Comparison of ENCODE assay signal across 14 cellular contexts in the genomic region with DNA sequence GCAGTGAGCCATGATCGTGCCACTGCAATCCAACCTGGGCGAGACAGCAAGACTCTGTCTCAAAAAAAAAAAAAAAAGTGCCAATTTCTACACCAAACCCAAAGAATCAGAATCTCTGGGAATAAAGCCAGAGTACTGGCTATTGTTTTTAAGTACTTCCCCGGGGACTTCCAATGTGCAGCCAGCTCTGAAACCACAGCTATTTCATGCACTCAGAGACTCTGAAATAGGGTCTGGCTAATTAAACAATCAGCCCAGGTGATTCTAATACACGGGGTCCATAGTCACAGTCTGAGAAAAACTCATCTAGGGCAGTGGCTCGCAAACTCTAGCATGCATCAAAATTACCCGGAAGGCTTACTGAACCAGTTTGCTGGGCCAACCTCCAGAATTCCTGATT. TPM values are rescaled to one million over a fixed set of nuclear protein-coding genes. Genes with fewer than 3 reads are reported as not detected.
DNase-seq lines count a peak whose midpoint lies in the region; ATAC-seq and TF ChIP-seq lines count a peak whose summit lies in the region.
"Had no signal": no experiment of that assay in that cellular context is flagged by ENCODE, and none has a peak within 500 bp of the region (broad histone marks: within the 10 kb centered on the region; RNA-seq: fewer than 3 reads in every experiment).

No MANE protein-coding gene starts in this region.

- peaks cover 46% of the 10 kb centered on the region for H3K4me1 Mint-ChIP-seq in osteocyte (ENCODE audit: unreplicated experiment)
- H3K4me1 Mint-ChIP-seq: activated naive CD8-positive, alpha-beta T cell treated with anti-CD3 and anti-CD28 coated beads for 36 hours had no signal

- TF ChIP-seq CTCF in cardiac fibroblast (IDR thresholded peaks at IDR 0.05; ENCODE audit: low read depth, low read length) = no peak
- TF ChIP-seq CTCF in osteocyte (IDR thresholded peaks at IDR 0.05) = no peak

- no peak overlapping the region for H3K4me3 ChIP-seq in cardiac fibroblast (replicated peaks in 1 of 2; ENCODE audit: low read depth in 2 of 2, low read length in 2 of 2)
- H3K4me3 ChIP-seq: skin epidermis had no signal

- no peaks in the 10 kb centered on the region for H3K27me3 Mint-ChIP-seq in osteocyte (ENCODE audit: unreplicated experiment)

- peak overlapping the region; percentile 58 for H3K27ac Mint-ChIP-seq in osteocyte (ENCODE audit: unreplicated experiment)
- H3K27ac Mint-ChIP-seq: activated naive CD8-positive, alpha-beta T cell treated with anti-CD3 and anti-CD28 coated beads for 36 hours had no signal

- H3K36me3 Mint-ChIP-seq in osteocyte (ENCODE audit: unreplicated experiment) = peaks cover 6% of the 10 kb centered on the region
- H3K36me3 Mint-ChIP-seq: activated naive CD8-positive, alpha-beta T cell treated with anti-CD3 and anti-CD28 coated beads for 36 hours had no signal

- DNase-seq in DMS79 (lab: John Stamatoyannopoulos, UW) (peak; percentile 98), NCI-H1105 (lab: John Stamatoyannopoulos, UW) (peak; percentile 13), cardiac fibroblast (ENCODE audit: low read depth in 2 of 2) (peak; percentile 74 to 89), osteocyte (ENCODE audit: extremely low spot score, unreplicated experiment) (no peak), SIG-M5 (lab: John Stamatoyannopoulos, UW) (no peak), RKO (ENCODE audit: low spot score) (no peak)
- DNase-seq: activated naive CD8-positive, alpha-beta T cell treated with anti-CD3 and anti-CD28 coated beads for 36 hours; effector memory CD4-positive, alpha-beta T cell; NCI-H1694; T-helper 9 cell had no signal

- ATAC-seq in GM19452 (IDR thresholded peaks at IDR 0.05; ENCODE audit: unreplicated experiment) (no peak), GM19035 (IDR thresholded peaks at IDR 0.05; ENCODE audit: unreplicated experiment) (no peak)

- H3K9me3 Mint-ChIP-seq in osteocyte (ENCODE audit: unreplicated experiment) = no peaks in the 10 kb centered on the region
- H3K9me3 Mint-ChIP-seq: activated naive CD8-positive, alpha-beta T cell treated with anti-CD3 and anti-CD28 coated beads for 36 hours had no signal

- no peak overlapping the region for H3K4me3 Mint-ChIP-seq in osteocyte (ENCODE audit: unreplicated experiment)
- H3K4me3 Mint-ChIP-seq: activated naive CD8-positive, alpha-beta T cell treated with anti-CD3 and anti-CD28 coated beads for 36 hours had no signal

RNA-seq across cellular contexts. Expression of a gene that starts 56.3 kb away (rescaled TPM):
- total RNA-seq in osteocyte = not detected in 2 replicates
- total RNA-seq: activated naive CD8-positive, alpha-beta T cell treated with anti-CD3 and anti-CD28 coated beads for 36 hours; ureter had no signal

Comparison
In these comparisons a context has a peak if more than half of its experiments do, and no peak if none do; other contexts are left out.
1. DNase-seq: peak in DMS79 (single experiment), NCI-H1105 (single experiment) and cardiac fibroblast (2 of 2); none in osteocyte (single experiment), SIG-M5 (single experiment) and RKO (single experiment).